1 cellular context compared by ENCODE assay signal in genomic region chr12:47823422-47824086, GRCh38.
TF ChIP-seq lines count a peak whose summit lies in the region.

No MANE protein-coding gene starts in this region.

TF ChIP-seq in K562, 482 proteins besides CTCF, POLR2A, EP300 and RAD21 (continued from another document):
- TF ChIP-seq AFF1 (IDR thresholded peaks at IDR 0.05; ENCODE audit: low read depth in 1 of 2, partially characterized antibody in 2 of 2) (no peak), SREBF1 (IDR thresholded peaks at IDR 0.05; ENCODE audit: borderline replicate concordance, low read depth, low read length) (no peak), IFI16 (CRISPR knock-in tag; IDR thresholded peaks at IDR 0.05) (no peak)
TF ChIP-seq in K562: peak in this region for 5.
